Comparison of ENCODE assay signal across 1 cellular context in the genomic region with DNA sequence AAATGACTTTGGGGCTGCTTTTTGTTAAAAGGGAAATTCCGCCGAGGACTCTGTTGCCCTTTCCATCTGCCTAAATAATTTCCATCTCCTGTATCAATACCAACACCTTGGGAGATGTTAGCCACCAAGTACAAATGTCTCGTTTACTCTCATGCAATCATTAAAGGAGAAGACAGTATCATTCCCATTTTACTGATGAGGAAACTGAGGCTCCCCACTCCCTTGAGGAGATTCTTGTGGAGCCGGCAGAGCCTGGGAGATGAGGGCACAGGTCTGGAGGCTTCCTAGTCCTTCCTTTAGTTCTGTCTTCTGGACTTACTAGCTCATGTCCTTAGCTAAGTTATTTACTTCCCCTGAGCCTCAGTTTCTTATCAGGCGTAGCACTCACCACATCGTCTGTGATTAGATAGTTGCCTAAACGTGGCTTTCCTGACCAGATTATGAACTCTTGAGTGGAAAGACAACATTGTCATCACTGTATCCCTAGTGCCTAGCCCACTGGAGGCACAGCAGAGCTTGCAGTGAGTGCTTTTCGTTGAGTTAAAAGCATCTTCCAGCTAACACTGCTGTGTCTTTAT.
TF ChIP-seq lines count a peak whose summit lies in the region.

No MANE protein-coding gene starts in this region.

TF ChIP-seq in K562, 482 proteins besides CTCF, POLR2A, EP300 and RAD21 (continued from another document and continues in another):
- TF ChIP-seq, protein P1, sequence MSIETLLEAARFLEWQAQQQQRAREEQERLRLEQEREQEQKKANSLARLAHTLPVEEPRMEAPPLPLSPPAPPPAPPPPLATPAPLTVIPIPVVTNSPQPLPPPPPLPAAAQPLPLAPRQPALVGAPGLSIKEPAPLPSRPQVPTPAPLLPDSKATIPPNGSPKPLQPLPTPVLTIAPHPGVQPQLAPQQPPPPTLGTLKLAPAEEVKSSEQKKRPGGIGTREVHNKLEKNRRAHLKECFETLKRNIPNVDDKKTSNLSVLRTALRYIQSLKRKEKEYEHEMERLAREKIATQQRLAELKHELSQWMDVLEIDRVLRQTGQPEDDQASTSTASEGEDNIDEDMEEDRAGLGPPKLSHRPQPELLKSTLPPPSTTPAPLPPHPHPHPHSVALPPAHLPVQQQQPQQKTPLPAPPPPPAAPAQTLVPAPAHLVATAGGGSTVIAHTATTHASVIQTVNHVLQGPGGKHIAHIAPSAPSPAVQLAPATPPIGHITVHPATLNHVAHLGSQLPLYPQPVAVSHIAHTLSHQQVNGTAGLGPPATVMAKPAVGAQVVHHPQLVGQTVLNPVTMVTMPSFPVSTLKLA (conservative IDR thresholded peaks at IDR 0.05) = no peak
- no peak for TF ChIP-seq MAFK (IDR thresholded peaks at IDR 0.05; ENCODE audit: low read length)
- no peak for TF ChIP-seq HIVEP1 (CRISPR knock-in tag; IDR thresholded peaks at IDR 0.05)
- TF ChIP-seq, protein P2, sequence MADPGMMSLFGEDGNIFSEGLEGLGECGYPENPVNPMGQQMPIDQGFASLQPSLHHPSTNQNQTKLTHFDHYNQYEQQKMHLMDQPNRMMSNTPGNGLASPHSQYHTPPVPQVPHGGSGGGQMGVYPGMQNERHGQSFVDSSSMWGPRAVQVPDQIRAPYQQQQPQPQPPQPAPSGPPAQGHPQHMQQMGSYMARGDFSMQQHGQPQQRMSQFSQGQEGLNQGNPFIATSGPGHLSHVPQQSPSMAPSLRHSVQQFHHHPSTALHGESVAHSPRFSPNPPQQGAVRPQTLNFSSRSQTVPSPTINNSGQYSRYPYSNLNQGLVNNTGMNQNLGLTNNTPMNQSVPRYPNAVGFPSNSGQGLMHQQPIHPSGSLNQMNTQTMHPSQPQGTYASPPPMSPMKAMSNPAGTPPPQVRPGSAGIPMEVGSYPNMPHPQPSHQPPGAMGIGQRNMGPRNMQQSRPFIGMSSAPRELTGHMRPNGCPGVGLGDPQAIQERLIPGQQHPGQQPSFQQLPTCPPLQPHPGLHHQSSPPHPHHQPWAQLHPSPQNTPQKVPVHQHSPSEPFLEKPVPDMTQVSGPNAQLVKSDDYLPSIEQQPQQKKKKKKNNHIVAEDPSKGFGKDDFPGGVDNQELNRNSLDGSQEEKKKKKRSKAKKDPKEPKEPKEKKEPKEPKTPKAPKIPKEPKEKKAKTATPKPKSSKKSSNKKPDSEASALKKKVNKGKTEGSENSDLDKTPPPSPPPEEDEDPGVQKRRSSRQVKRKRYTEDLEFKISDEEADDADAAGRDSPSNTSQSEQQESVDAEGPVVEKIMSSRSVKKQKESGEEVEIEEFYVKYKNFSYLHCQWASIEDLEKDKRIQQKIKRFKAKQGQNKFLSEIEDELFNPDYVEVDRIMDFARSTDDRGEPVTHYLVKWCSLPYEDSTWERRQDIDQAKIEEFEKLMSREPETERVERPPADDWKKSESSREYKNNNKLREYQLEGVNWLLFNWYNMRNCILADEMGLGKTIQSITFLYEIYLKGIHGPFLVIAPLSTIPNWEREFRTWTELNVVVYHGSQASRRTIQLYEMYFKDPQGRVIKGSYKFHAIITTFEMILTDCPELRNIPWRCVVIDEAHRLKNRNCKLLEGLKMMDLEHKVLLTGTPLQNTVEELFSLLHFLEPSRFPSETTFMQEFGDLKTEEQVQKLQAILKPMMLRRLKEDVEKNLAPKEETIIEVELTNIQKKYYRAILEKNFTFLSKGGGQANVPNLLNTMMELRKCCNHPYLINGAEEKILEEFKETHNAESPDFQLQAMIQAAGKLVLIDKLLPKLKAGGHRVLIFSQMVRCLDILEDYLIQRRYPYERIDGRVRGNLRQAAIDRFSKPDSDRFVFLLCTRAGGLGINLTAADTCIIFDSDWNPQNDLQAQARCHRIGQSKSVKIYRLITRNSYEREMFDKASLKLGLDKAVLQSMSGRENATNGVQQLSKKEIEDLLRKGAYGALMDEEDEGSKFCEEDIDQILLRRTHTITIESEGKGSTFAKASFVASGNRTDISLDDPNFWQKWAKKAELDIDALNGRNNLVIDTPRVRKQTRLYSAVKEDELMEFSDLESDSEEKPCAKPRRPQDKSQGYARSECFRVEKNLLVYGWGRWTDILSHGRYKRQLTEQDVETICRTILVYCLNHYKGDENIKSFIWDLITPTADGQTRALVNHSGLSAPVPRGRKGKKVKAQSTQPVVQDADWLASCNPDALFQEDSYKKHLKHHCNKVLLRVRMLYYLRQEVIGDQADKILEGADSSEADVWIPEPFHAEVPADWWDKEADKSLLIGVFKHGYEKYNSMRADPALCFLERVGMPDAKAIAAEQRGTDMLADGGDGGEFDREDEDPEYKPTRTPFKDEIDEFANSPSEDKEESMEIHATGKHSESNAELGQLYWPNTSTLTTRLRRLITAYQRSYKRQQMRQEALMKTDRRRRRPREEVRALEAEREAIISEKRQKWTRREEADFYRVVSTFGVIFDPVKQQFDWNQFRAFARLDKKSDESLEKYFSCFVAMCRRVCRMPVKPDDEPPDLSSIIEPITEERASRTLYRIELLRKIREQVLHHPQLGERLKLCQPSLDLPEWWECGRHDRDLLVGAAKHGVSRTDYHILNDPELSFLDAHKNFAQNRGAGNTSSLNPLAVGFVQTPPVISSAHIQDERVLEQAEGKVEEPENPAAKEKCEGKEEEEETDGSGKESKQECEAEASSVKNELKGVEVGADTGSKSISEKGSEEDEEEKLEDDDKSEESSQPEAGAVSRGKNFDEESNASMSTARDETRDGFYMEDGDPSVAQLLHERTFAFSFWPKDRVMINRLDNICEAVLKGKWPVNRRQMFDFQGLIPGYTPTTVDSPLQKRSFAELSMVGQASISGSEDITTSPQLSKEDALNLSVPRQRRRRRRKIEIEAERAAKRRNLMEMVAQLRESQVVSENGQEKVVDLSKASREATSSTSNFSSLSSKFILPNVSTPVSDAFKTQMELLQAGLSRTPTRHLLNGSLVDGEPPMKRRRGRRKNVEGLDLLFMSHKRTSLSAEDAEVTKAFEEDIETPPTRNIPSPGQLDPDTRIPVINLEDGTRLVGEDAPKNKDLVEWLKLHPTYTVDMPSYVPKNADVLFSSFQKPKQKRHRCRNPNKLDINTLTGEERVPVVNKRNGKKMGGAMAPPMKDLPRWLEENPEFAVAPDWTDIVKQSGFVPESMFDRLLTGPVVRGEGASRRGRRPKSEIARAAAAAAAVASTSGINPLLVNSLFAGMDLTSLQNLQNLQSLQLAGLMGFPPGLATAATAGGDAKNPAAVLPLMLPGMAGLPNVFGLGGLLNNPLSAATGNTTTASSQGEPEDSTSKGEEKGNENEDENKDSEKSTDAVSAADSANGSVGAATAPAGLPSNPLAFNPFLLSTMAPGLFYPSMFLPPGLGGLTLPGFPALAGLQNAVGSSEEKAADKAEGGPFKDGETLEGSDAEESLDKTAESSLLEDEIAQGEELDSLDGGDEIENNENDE (IDR thresholded peaks at IDR 0.05; ENCODE audit: low read depth, low read length) = no peak
- TF ChIP-seq PML (IDR thresholded peaks at IDR 0.05; ENCODE audit: low read length) = peak; percentile 57; the same call in 1 of the 2 replicates
- TF ChIP-seq SNRNP70 (optimal IDR thresholded peaks at IDR 0.05; ENCODE audit: low read depth, low read length) = no peak
- TF ChIP-seq YBX1 (IDR thresholded peaks at IDR 0.05) = no peak
- TF ChIP-seq RFX1 (IDR thresholded peaks at IDR 0.05) = no peak
- no peak for TF ChIP-seq ZNF263 (CRISPR knock-in tag; IDR thresholded peaks at IDR 0.05; ENCODE audit: borderline replicate concordance)
- TF ChIP-seq POLR3A (IDR thresholded peaks at IDR 0.05; ENCODE audit: borderline replicate concordance, extremely low read depth, insufficient read depth, insufficient read length) = no peak
- TF ChIP-seq KHSRP (IDR thresholded peaks at IDR 0.05) = no peak
- no peak for TF ChIP-seq RBBP5 (IDR thresholded peaks at IDR 0.05; ENCODE audit: borderline replicate concordance, insufficient read depth, low read length, poor library complexity, severe bottlenecking)
- TF ChIP-seq PTBP1 (IDR thresholded peaks at IDR 0.05; ENCODE audit: low read depth, low read length) = no peak
- TF ChIP-seq ZNF717 (CRISPR knock-in tag; IDR thresholded peaks at IDR 0.05) = no peak
- no peak for TF ChIP-seq PHF21A (IDR thresholded peaks at IDR 0.05; ENCODE audit: borderline replicate concordance, low read depth)
- no peak for TF ChIP-seq BMI1 (IDR thresholded peaks at IDR 0.05; ENCODE audit: low read length)
- TF ChIP-seq DIDO1 (tag; IDR thresholded peaks at IDR 0.05; ENCODE audit: low read depth) = no peak
- no peak for TF ChIP-seq ZNF174 (CRISPR knock-in tag; IDR thresholded peaks at IDR 0.05)
- TF ChIP-seq ASH1L (IDR thresholded peaks at IDR 0.05; ENCODE audit: borderline replicate concordance, low read depth, partially characterized antibody) = no peak
- TF ChIP-seq SAFB (IDR thresholded peaks at IDR 0.05; ENCODE audit: borderline replicate concordance, low read depth, low read length) = no peak
- no peak for TF ChIP-seq CAMTA2 (CRISPR knock-in tag; conservative IDR thresholded peaks at IDR 0.05)
- TF ChIP-seq CBX5 (IDR thresholded peaks at IDR 0.05; ENCODE audit: borderline replicate concordance, low read depth) = no peak
- TF ChIP-seq ZNF589 (CRISPR knock-in tag; IDR thresholded peaks at IDR 0.05; ENCODE audit: low read depth) = no peak
- TF ChIP-seq SMAD1 (IDR thresholded peaks at IDR 0.05; ENCODE audit: low read depth, low read length, partially characterized antibody) = peak; percentile 46
- TF ChIP-seq RB1 (IDR thresholded peaks at IDR 0.05; ENCODE audit: low read depth) = no peak
- TF ChIP-seq, protein P3, sequence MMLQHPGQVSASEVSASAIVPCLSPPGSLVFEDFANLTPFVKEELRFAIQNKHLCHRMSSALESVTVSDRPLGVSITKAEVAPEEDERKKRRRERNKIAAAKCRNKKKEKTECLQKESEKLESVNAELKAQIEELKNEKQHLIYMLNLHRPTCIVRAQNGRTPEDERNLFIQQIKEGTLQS (IDR thresholded peaks at IDR 0.05) = no peak
- TF ChIP-seq, protein P3 (CRISPR knock-in tag; conservative IDR thresholded peaks at IDR 0.05) = 0 out of 2 replicates have a peak, but pooled peaks have one; percentile 49
- no peak for TF ChIP-seq IRF9 (tag; IDR thresholded peaks at IDR 0.05)
- TF ChIP-seq THRA (IDR thresholded peaks at IDR 0.05) = no peak
- no peak for TF ChIP-seq TAF9B (IDR thresholded peaks at IDR 0.05; ENCODE audit: partially characterized antibody)
- TF ChIP-seq, protein P4, sequence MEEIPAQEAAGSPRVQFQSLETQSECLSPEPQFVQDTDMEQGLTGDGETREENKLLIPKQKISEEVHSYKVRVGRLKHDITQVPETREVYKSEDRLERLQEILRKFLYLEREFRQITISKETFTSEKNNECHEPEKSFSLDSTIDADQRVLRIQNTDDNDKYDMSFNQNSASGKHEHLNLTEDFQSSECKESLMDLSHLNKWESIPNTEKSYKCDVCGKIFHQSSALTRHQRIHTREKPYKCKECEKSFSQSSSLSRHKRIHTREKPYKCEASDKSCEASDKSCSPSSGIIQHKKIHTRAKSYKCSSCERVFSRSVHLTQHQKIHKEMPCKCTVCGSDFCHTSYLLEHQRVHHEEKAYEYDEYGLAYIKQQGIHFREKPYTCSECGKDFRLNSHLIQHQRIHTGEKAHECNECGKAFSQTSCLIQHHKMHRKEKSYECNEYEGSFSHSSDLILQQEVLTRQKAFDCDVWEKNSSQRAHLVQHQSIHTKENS (CRISPR knock-in tag; IDR thresholded peaks at IDR 0.05) = no peak
- no peak for TF ChIP-seq NCOA6 (IDR thresholded peaks at IDR 0.05)
- TF ChIP-seq ETV1 (tag; conservative IDR thresholded peaks at IDR 0.05; ENCODE audit: low read depth) = no peak
- no peak for TF ChIP-seq U2AF2 (optimal IDR thresholded peaks at IDR 0.05; ENCODE audit: low read depth, low read length)
- TF ChIP-seq, protein P5, sequence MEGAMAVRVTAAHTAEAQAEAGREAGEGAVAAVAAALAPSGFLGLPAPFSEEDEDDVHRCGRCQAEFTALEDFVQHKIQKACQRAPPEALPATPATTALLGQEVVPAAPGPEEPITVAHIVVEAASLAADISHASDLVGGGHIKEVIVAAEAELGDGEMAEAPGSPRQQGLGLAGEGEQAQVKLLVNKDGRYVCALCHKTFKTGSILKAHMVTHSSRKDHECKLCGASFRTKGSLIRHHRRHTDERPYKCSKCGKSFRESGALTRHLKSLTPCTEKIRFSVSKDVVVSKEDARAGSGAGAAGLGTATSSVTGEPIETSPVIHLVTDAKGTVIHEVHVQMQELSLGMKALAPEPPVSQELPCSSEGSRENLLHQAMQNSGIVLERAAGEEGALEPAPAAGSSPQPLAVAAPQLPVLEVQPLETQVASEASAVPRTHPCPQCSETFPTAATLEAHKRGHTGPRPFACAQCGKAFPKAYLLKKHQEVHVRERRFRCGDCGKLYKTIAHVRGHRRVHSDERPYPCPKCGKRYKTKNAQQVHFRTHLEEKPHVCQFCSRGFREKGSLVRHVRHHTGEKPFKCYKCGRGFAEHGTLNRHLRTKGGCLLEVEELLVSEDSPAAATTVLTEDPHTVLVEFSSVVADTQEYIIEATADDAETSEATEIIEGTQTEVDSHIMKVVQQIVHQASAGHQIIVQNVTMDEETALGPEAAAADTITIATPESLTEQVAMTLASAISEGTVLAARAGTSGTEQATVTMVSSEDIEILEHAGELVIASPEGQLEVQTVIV (CRISPR knock-in tag; IDR thresholded peaks at IDR 0.05; ENCODE audit: borderline replicate concordance) = no peak
